In the genomic region with DNA sequence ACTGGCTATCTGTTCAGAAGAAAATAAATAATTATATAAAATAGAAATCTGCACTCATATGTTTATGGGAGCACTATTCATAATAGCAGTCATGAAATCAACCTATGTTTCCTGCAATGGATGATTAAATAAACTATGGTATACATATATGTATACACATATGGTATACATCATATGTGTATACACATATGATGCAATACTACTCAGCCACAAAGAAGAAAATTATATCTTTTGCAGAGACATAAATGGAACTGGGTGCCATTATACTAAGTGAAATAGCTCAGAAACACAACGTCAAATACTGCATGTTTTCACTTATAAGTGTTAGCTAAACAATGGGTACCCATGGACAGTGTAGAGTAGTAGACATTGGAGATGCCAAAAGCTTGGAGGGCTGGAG, we compare ENCODE assay signal across 11 cellular contexts.
"Had no signal": no experiment of that assay in that cellular context is flagged by ENCODE, and none has a peak within 500 bp of the region (broad histone marks: within the 10 kb centered on the region; RNA-seq: fewer than 3 reads in every experiment).

No MANE protein-coding gene starts in this region.

- H3K4me3 ChIP-seq: GM23248, GM23338, HAP-1 had no signal

- ATAC-seq: GM23338, HCT116 had no signal

- H3K4me2 ChIP-seq: GM23338 had no signal

- H3K27ac ChIP-seq: GM23248 had no signal

- FAIRE-seq: H1, H54 had no signal

- DNase-seq: GM23248, GOT3, H7, H9, HCEC 1CT, HFFc6 had no signal

- H3K4me1 ChIP-seq: HAP-1 had no signal

- H3K9me3 ChIP-seq: HAP-1 had no signal

- H3K36me3 ChIP-seq: HAP-1 had no signal

- H2AFZ ChIP-seq: GM23248, GM23338 had no signal

- H3K9ac ChIP-seq: GM23248 had no signal
